In the genomic region with DNA sequence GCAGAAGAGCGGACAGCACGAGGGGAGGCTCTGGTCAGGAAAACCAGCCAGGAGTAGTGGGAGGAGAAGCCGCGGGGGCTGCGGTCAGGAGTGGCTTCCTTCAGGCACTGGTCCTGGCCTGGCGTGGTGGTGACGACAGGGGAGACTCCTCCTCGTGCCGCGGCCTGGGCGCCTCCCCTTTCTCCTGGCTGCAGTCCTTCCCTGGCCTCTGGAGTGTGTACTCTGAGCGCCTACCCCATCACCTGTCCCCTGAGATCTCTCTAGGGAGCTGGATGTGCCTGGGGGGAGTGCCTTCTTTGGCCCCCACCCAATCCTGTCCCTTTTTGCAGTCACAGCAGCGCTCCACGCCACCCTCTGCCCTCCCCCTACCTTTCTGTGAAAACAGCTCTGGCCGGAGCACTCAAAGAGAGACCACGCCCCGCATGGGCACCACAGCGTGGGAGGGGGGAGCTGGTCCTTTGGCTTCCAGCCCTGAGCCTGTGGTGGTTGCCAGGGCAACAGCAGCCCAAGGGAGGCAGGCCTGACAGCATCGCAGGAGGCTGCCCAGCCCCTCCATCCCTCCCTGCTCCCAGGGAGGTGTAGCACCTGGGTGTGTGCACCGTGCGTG, we compare ENCODE assay signal across 9 cellular contexts.
DNase-seq lines count a peak whose midpoint lies in the region; ATAC-seq lines count a peak whose summit lies in the region.
"Had no signal": no experiment of that assay in that cellular context is flagged by ENCODE, and none has a peak within 500 bp of the region (broad histone marks: within the 10 kb centered on the region; RNA-seq: fewer than 3 reads in every experiment).

No MANE protein-coding gene starts in this region.

- H3K4me3 Mint-ChIP-seq in activated naive CD4-positive, alpha-beta T cell treated with anti-CD3 and anti-CD28 coated beads for 36 hours, result no peak overlapping the region
- H3K4me3 Mint-ChIP-seq: B cell had no signal

- peaks cover 4% of the 10 kb centered on the region for H3K27me3 Mint-ChIP-seq in activated naive CD4-positive, alpha-beta T cell treated with anti-CD3 and anti-CD28 coated beads for 36 hours (ENCODE audit: low read depth)

- H3K27me3 ChIP-seq in layer of hippocampus (ENCODE audit: control insufficient read depth, insufficient read depth, low read length), result no peaks in the 10 kb centered on the region

- H3K36me3 Mint-ChIP-seq in activated naive CD4-positive, alpha-beta T cell treated with anti-CD3 and anti-CD28 coated beads for 36 hours (ENCODE audit: low read depth), result peaks cover 2% of the 10 kb centered on the region

- peak; percentile 94 for DNase-seq in A172 (ENCODE audit: low spot score)
- peak; percentile 96 for DNase-seq in NCI-H187 treated with DMSO at 0.1 percent for 48 hours (lab: John Stamatoyannopoulos, UW)
- peak in 44 of 56 donors; percentile 22 to 96 (median 55) for DNase-seq in amygdala (lab: John Stamatoyannopoulos, UW)
- no peak for DNase-seq in stimulated activated CD4-positive, alpha-beta T cell treated with anti-CD3 and anti-CD28 coated beads, Interleukin-12 subunit alpha, Interleukin-12 subunit beta, amount 100 ng/mL, for 4 hours
- no peak for DNase-seq in activated naive CD4-positive, alpha-beta T cell treated with anti-CD3 and anti-CD28 coated beads for 36 hours
- no peak for DNase-seq in activated CD4-positive, alpha-beta T cell treated with anti-CD3 and anti-CD28 coated beads for 48 hours

- no peaks in the 10 kb centered on the region for H3K4me1 Mint-ChIP-seq in activated naive CD4-positive, alpha-beta T cell treated with anti-CD3 and anti-CD28 coated beads for 36 hours (ENCODE audit: low read depth)
- H3K4me1 Mint-ChIP-seq: B cell had no signal

- peak overlapping the region; percentile 79 for H3K27ac ChIP-seq in layer of hippocampus (ENCODE audit: low read depth, low read length)

- ATAC-seq in GM21526 (IDR thresholded peaks at IDR 0.05; ENCODE audit: low FRiP score, unreplicated experiment), result no peak

- CTCF ChIA-PET in activated naive CD4-positive, alpha-beta T cell treated with anti-CD3 and anti-CD28 coated beads for 36 hours (lab: Charles Lee), result no interaction called here

- H3K9me3 Mint-ChIP-seq in activated naive CD4-positive, alpha-beta T cell treated with anti-CD3 and anti-CD28 coated beads for 36 hours, result peaks cover 15% of the 10 kb centered on the region

- no peak overlapping the region for H3K27ac Mint-ChIP-seq in activated naive CD4-positive, alpha-beta T cell treated with anti-CD3 and anti-CD28 coated beads for 36 hours
- H3K27ac Mint-ChIP-seq: B cell had no signal

- intact Hi-C loops in activated naive CD4-positive, alpha-beta T cell treated with anti-CD3 and anti-CD28 coated beads for 36 hours (cut with micrococcal nuclease), result no loop called here

Comparison
In these comparisons a context has a peak if more than half of its experiments do, and no peak if none do; other contexts are left out.
1. DNase-seq: peak in A172 (single experiment), NCI-H187 treated with DMSO at 0.1 percent for 48 hours (single experiment) and amygdala (44 of 56); none in stimulated activated CD4-positive, alpha-beta T cell treated with anti-CD3 and anti-CD28 coated beads, Interleukin-12 subunit alpha, Interleukin-12 subunit beta, amount 100 ng/mL, for 4 hours (single experiment), activated naive CD4-positive, alpha-beta T cell treated with anti-CD3 and anti-CD28 coated beads for 36 hours (single experiment) and activated CD4-positive, alpha-beta T cell treated with anti-CD3 and anti-CD28 coated beads for 48 hours (single experiment).